ENCODE assay signal across 15 cellular contexts in genomic region chr4:56156141-56156540, GRCh38.
DNase-seq lines count a peak whose midpoint lies in the region; ATAC-seq and TF ChIP-seq lines count a peak whose summit lies in the region.
"Had no signal": no experiment of that assay in that cellular context is flagged by ENCODE, and none has a peak within 500 bp of the region (broad histone marks: within the 10 kb centered on the region; RNA-seq: fewer than 3 reads in every experiment).

No MANE protein-coding gene starts in this region.

- H3K18ac ChIP-seq in H9 (ENCODE audit: insufficient read length, low read depth, low read length) (no peak overlapping the region), mesendoderm (ENCODE audit: low read length) (no peak overlapping the region)

- no peak overlapping the region for H4K91ac ChIP-seq in H9 (ENCODE audit: insufficient read length, low read depth, low read length)

- no peak overlapping the region for H3T11ph ChIP-seq in H9 (ENCODE audit: low read length)

- H3K27me3 ChIP-seq in H9 (ENCODE audit: insufficient read depth, low read length) (no peaks in the 10 kb centered on the region), endodermal cell (ENCODE audit: control insufficient read depth, insufficient read depth, low read length, poor library complexity, severe bottlenecking) (no peaks in the 10 kb centered on the region), mesendoderm (ENCODE audit: insufficient read depth, low read length, poor library complexity) (no peaks in the 10 kb centered on the region)

- no peak overlapping the region for H2BK120ac ChIP-seq in H9 (ENCODE audit: low read depth, low read length, poor library complexity, severe bottlenecking)
- no peak overlapping the region for H2BK120ac ChIP-seq in mesendoderm (ENCODE audit: low read depth, low read length)

- DNase-seq in H9: peak; percentile 55
- DNase-seq in endodermal cell: peak; percentile 81
- peak; percentile 28 for DNase-seq in mesendoderm
- DNase-seq in activated naive CD4-positive, alpha-beta T cell treated with anti-CD3 and anti-CD28 coated beads, Interleukin-2, amount 50 U/mL, for 72 hours (ENCODE audit: low spot score in 2 of 2): no peak
- no peak for DNase-seq in stimulated activated CD4-positive, alpha-beta T cell treated with anti-CD3 and anti-CD28 coated beads, Interleukin-2, amount 100 ng/mL, for 24 hours
- DNase-seq in hippocampal formation (lab: John Stamatoyannopoulos, UW): no peak
- DNase-seq: C1 segment of cervical spinal cord; Calu3; CD4-positive, alpha-beta memory T cell; COR-L47; DMS53; DMS79 treated with DMSO at 0.1 percent for 48 hours; GF-D8; HCEC 1CT had no signal

- no peak overlapping the region for H3K56ac ChIP-seq in H9 (ENCODE audit: insufficient read length, low read depth, low read length)
- H3K56ac ChIP-seq in mesendoderm (ENCODE audit: low read length): no peak overlapping the region

- no peak overlapping the region for H2BK15ac ChIP-seq in H9 (ENCODE audit: low read depth, low read length)
- no peak overlapping the region for H2BK15ac ChIP-seq in mesendoderm (replicated peaks; ENCODE audit: low read depth)

- no peak overlapping the region for H2BK20ac ChIP-seq in H9 (ENCODE audit: low read depth, low read length, poor library complexity, severe bottlenecking)

- no peaks in the 10 kb centered on the region for H4K20me1 ChIP-seq in H9 (ENCODE audit: control insufficient read depth, insufficient read depth, insufficient read length)

- H4K8ac ChIP-seq in H9 (replicated peaks; ENCODE audit: insufficient read length, low read depth, low read length) (no peak overlapping the region), mesendoderm (ENCODE audit: low read depth, low read length) (no peak overlapping the region)

- no peak for ATAC-seq in activated naive CD4-positive, alpha-beta T cell treated with anti-CD3 and anti-CD28 coated beads, Interleukin-2, amount 50 U/mL, for 72 hours
- no peak for ATAC-seq in activated T-helper 17 cell treated with anti-CD3 and anti-CD28 coated beads, Interleukin-2, amount 50 U/mL, for 72 hours (replicated peaks)

- H3K4me1 ChIP-seq in H9 (ENCODE audit: insufficient read depth, low read length) (no peaks in the 10 kb centered on the region), endodermal cell (ENCODE audit: control insufficient read depth, insufficient read depth, low read length) (no peaks in the 10 kb centered on the region), mesendoderm (ENCODE audit: control insufficient read depth, low read depth, low read length) (no peaks in the 10 kb centered on the region)

- no peak overlapping the region for H3K4me2 ChIP-seq in H9 (ENCODE audit: insufficient read depth, insufficient read length, low read length)
- H3K4me2 ChIP-seq in mesendoderm (ENCODE audit: low read length): no peak overlapping the region

- H3K23ac ChIP-seq in H9 (ENCODE audit: insufficient read length, low read depth, low read length) (no peak overlapping the region), mesendoderm (ENCODE audit: low read length) (no peak overlapping the region)

- no peaks in the 10 kb centered on the region for H3K79me1 ChIP-seq in H9 (ENCODE audit: insufficient read depth, low read depth, low read length, poor library complexity, severe bottlenecking)
- H3K79me1 ChIP-seq in mesendoderm (ENCODE audit: low read length): peaks cover 5% of the 10 kb centered on the region

- H3K27ac ChIP-seq in H9 (ENCODE audit: insufficient read length, low read depth, low read length) (no peak overlapping the region), endodermal cell (ENCODE audit: low read depth, low read length) (no peak overlapping the region), mesendoderm (ENCODE audit: low read depth, low read length) (no peak overlapping the region)

- peaks cover 0 to 6% of the 10 kb centered on the region in 2 experiments; a peak in 3 of 4 replicates for H3K4me1 Mint-ChIP-seq in H9
- peaks cover 5% of the 10 kb centered on the region for H3K4me1 Mint-ChIP-seq in endodermal cell
- no peaks in the 10 kb centered on the region for H3K4me1 Mint-ChIP-seq in activated T-helper 17 cell treated with anti-CD3 and anti-CD28 coated beads, Interleukin-2, amount 50 U/mL, for 72 hours
- H3K4me1 Mint-ChIP-seq: CD4-positive, alpha-beta memory T cell had no signal

- H4K5ac ChIP-seq in H9 (ENCODE audit: insufficient read length, low read depth, low read length) (no peak overlapping the region), mesendoderm (ENCODE audit: low read length) (no peak overlapping the region)

- H3K9me3 Mint-ChIP-seq in H9: no peaks in the 10 kb centered on the region
- H3K9me3 Mint-ChIP-seq in endodermal cell: no peaks in the 10 kb centered on the region
- H3K9me3 Mint-ChIP-seq in activated naive CD4-positive, alpha-beta T cell treated with anti-CD3 and anti-CD28 coated beads, Interleukin-2, amount 50 U/mL, for 72 hours: no peaks in the 10 kb centered on the region
- no peaks in the 10 kb centered on the region for H3K9me3 Mint-ChIP-seq in activated T-helper 17 cell treated with anti-CD3 and anti-CD28 coated beads, Interleukin-2, amount 50 U/mL, for 72 hours

- H3K4ac ChIP-seq in H9 (ENCODE audit: low read depth, low read length) (no peak overlapping the region), mesendoderm (ENCODE audit: low read depth, low read length) (no peak overlapping the region)

- H3K23me2 ChIP-seq in H9 (ENCODE audit: insufficient read length, low read depth, low read length, poor library complexity, severe bottlenecking): no peaks in the 10 kb centered on the region

- no peak overlapping the region for H3K14ac ChIP-seq in H9 (ENCODE audit: insufficient read depth, low read length)

- H2AFZ ChIP-seq in H9 (ENCODE audit: low read length): no peak overlapping the region

- TF ChIP-seq CTCF in H9 (conservative IDR thresholded peaks at IDR 0.05) (no peak), endodermal cell (conservative IDR thresholded peaks at IDR 0.05) (peak; percentile 38)

- H3K36me3 ChIP-seq in endodermal cell (ENCODE audit: control insufficient read depth, insufficient read depth, low read length) (no peaks in the 10 kb centered on the region), mesendoderm (ENCODE audit: control insufficient read depth, insufficient read depth, low read length) (no peaks in the 10 kb centered on the region)

- no peak overlapping the region for H2BK12ac ChIP-seq in H9 (ENCODE audit: insufficient read length, low read depth, low read length)

- H3K9me3 ChIP-seq in H9 (ENCODE audit: control insufficient read depth, low read depth, low read length) (no peaks in the 10 kb centered on the region), endodermal cell (ENCODE audit: control insufficient read depth, low read length) (no peaks in the 10 kb centered on the region)

- WGBS in H9 (ENCODE audit: extremely low coverage, insufficient read length, low lambda C conversion rate): no CpG with 5 or more reads among the region's 6 CpGs
- 85 to 88% methylated on average over 3 to 6 of the region's 6 CpGs for WGBS in endodermal cell (ENCODE audit: insufficient coverage in 1 of 2, insufficient read length in 1 of 2), 2 experiments
- WGBS in mesendoderm (ENCODE audit: extremely low coverage, insufficient coverage, low lambda C conversion rate): no CpG with 5 or more reads among the region's 6 CpGs

- H3K27ac Mint-ChIP-seq in H9 (peak overlapping the region in 2 of 3 experiments; percentile 76 to 80; a peak in 2 of 7 replicates), endodermal cell (no peak overlapping the region)
- H3K27ac Mint-ChIP-seq in activated naive CD4-positive, alpha-beta T cell treated with anti-CD3 and anti-CD28 coated beads, Interleukin-2, amount 50 U/mL, for 72 hours: no peak overlapping the region
- H3K27ac Mint-ChIP-seq in activated T-helper 17 cell treated with anti-CD3 and anti-CD28 coated beads, Interleukin-2, amount 50 U/mL, for 72 hours: no peak overlapping the region
- H3K27ac Mint-ChIP-seq: CD4-positive, alpha-beta memory T cell had no signal

- no peaks in the 10 kb centered on the region for H3K79me2 ChIP-seq in H9 (ENCODE audit: insufficient read depth, low read length)
- no peaks in the 10 kb centered on the region for H3K79me2 ChIP-seq in mesendoderm (ENCODE audit: control insufficient read depth, insufficient read depth, low read length)

- H3K4me3 Mint-ChIP-seq in H9: no peak overlapping the region
- no peak overlapping the region for H3K4me3 Mint-ChIP-seq in endodermal cell
- no peak overlapping the region for H3K4me3 Mint-ChIP-seq in activated T-helper 17 cell treated with anti-CD3 and anti-CD28 coated beads, Interleukin-2, amount 50 U/mL, for 72 hours
- H3K4me3 Mint-ChIP-seq: CD4-positive, alpha-beta memory T cell had no signal

- H3K36me3 Mint-ChIP-seq in H9 (ENCODE audit: insufficient read depth in 1 of 3, low read depth in 3 of 3) (no peaks in the 10 kb centered on the region), endodermal cell (ENCODE audit: low read depth) (no peaks in the 10 kb centered on the region)
- no peaks in the 10 kb centered on the region for H3K36me3 Mint-ChIP-seq in activated naive CD4-positive, alpha-beta T cell treated with anti-CD3 and anti-CD28 coated beads, Interleukin-2, amount 50 U/mL, for 72 hours
- H3K36me3 Mint-ChIP-seq in activated T-helper 17 cell treated with anti-CD3 and anti-CD28 coated beads, Interleukin-2, amount 50 U/mL, for 72 hours (ENCODE audit: low read depth): no peaks in the 10 kb centered on the region
- H3K36me3 Mint-ChIP-seq: CD4-positive, alpha-beta memory T cell had no signal

- H3K27me3 Mint-ChIP-seq in H9 (ENCODE audit: low read depth) (no peaks in the 10 kb centered on the region), endodermal cell (ENCODE audit: insufficient read depth) (no peaks in the 10 kb centered on the region)
- peaks cover 6% of the 10 kb centered on the region for H3K27me3 Mint-ChIP-seq in activated T-helper 17 cell treated with anti-CD3 and anti-CD28 coated beads, Interleukin-2, amount 50 U/mL, for 72 hours

- H3K9ac ChIP-seq in H9 (ENCODE audit: extremely low read depth, insufficient read length, low read length): no peak overlapping the region
- H3K9ac ChIP-seq in endodermal cell (ENCODE audit: extremely low read depth, low read length, poor library complexity, severe bottlenecking): no peak overlapping the region
- no peak overlapping the region for H3K9ac ChIP-seq in mesendoderm (ENCODE audit: low read length)

- no peak overlapping the region for H2AK5ac ChIP-seq in H9 (ENCODE audit: insufficient read length, low read length)
- H2AK5ac ChIP-seq in mesendoderm (ENCODE audit: low read length): no peak overlapping the region

- H3K4me3 ChIP-seq in endodermal cell (ENCODE audit: low read length) (no peak overlapping the region), mesendoderm (ENCODE audit: low read length) (no peak overlapping the region)

- H2BK5ac ChIP-seq in H9 (ENCODE audit: insufficient read length, low read length): no peak overlapping the region
- H2BK5ac ChIP-seq in mesendoderm (ENCODE audit: low read length): no peak overlapping the region

Comparison
In these comparisons a context has a peak if more than half of its experiments do, and no peak if none do; other contexts are left out.
1. DNase-seq: peak in H9 (single experiment), endodermal cell (single experiment) and mesendoderm (single experiment); none in activated naive CD4-positive, alpha-beta T cell treated with anti-CD3 and anti-CD28 coated beads, Interleukin-2, amount 50 U/mL, for 72 hours (0 of 2), stimulated activated CD4-positive, alpha-beta T cell treated with anti-CD3 and anti-CD28 coated beads, Interleukin-2, amount 100 ng/mL, for 24 hours (0 of 2) and hippocampal formation (0 of 2).
2. H3K27ac Mint-ChIP-seq: peak in H9 (2 of 3); none in endodermal cell (single experiment), activated naive CD4-positive, alpha-beta T cell treated with anti-CD3 and anti-CD28 coated beads, Interleukin-2, amount 50 U/mL, for 72 hours (0 of 2) and activated T-helper 17 cell treated with anti-CD3 and anti-CD28 coated beads, Interleukin-2, amount 50 U/mL, for 72 hours (single experiment).